ENCODE assay signal across 16 cellular contexts in the genomic region with DNA sequence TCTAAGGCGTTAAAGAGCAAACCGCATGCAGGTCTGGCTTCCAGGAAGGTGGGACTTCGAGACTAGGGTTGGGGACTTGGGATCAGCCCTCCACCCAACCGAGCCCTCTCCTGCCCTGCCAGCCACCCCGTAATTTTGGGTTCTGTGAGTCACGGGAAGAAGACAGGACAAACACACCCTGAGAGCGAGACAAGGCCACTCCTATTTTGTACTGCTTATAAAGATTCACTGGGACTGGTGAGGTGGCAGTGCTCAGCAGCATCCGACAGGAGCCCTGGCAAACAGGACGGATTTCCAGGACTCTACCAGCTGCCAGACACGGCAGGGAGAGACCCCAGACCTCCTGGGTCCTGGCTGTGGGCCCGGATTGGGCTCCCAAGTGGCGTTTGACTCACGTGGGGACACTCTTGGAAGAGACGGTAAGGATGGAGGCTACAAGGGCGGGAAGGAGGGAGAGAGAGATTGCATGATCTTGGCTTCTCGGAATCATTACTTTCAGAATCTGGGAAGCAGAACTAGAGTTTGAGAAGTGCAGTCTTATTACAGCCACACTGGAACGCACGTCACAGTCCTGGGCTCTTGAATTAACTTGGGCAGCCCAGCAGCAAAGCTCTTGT. TPM values are rescaled to one million over a fixed set of nuclear protein-coding genes. Genes with fewer than 3 reads are reported as not detected.
DNase-seq lines count a peak whose midpoint lies in the region; ATAC-seq, FAIRE-seq and TF ChIP-seq lines count a peak whose summit lies in the region.
"Had no signal": no experiment of that assay in that cellular context is flagged by ENCODE, and none has a peak within 500 bp of the region (broad histone marks: within the 10 kb centered on the region; RNA-seq: fewer than 3 reads in every experiment).

A gene (plus strand): TSS at position 245 of the 617 bp plus-strand sequence. CDS start 8,625 bp downstream, outside the sequence.

- intact Hi-C loops in adrenal gland (cut with DNase I) (no loop called here), right cardiac atrium (cut with DNase I) (no loop called here), sigmoid colon (cut with DNase I) (no loop called here)

- TF ChIP-seq CTCF in adrenal gland (IDR thresholded peaks at IDR 0.05), result no peak
- no peak for TF ChIP-seq CTCF in sigmoid colon (IDR thresholded peaks at IDR 0.05)

- H3K4me1 Mint-ChIP-seq in activated CD4-positive, alpha-beta T cell treated with anti-CD3 and anti-CD28 coated beads, Interleukin-2, amount 10 ng/mL, durations not matched to agents 7 days and 5 days, result peaks cover 18% of the 10 kb centered on the region

- peak; percentile 12 to 68 for ATAC-seq in right cardiac atrium
- no peak for ATAC-seq in HG02884 (IDR thresholded peaks at IDR 0.05; ENCODE audit: unreplicated experiment)
- ATAC-seq: CD8-positive, alpha-beta T cell; naive thymus-derived CD8-positive, alpha-beta T cell; stimulated activated effector memory CD8-positive, alpha-beta T cell treated with anti-CD3 and anti-CD28 coated beads, Interleukin-12 subunit alpha, Interleukin-12 subunit beta, amount 100 ng/mL, for 72 hours had no signal

- H3K27ac Mint-ChIP-seq in activated CD4-positive, alpha-beta T cell treated with anti-CD3 and anti-CD28 coated beads, Interleukin-2, amount 10 ng/mL, durations not matched to agents 7 days and 5 days, result no peak within 1 kb of the TSS
- H3K27ac Mint-ChIP-seq: CD8-positive, alpha-beta T cell; stimulated activated effector memory CD8-positive, alpha-beta T cell treated with anti-CD3 and anti-CD28 coated beads, Interleukin-12 subunit alpha, Interleukin-12 subunit beta, amount 100 ng/mL, for 72 hours had no signal

- POLR2A ChIA-PET in activated CD4-positive, alpha-beta T cell treated with anti-CD3 and anti-CD28 coated beads, Interleukin-2, amount 10 ng/mL, durations not matched to agents 7 days and 5 days (lab: Charles Lee), result no interaction called here

- TF ChIP-seq POLR2A in adrenal gland (IDR thresholded peaks at IDR 0.05) (no peak), sigmoid colon (IDR thresholded peaks at IDR 0.05) (no peak)

- WGBS in adrenal gland, 4 donors, result 43 to 56% (median 44%) methylated on average over 12 to 18 of the region's 18 CpGs
- 42% methylated on average over 18 of the region's 18 CpGs for WGBS in right cardiac atrium
- WGBS in sigmoid colon, 2 donors, result 36 to 65% methylated on average over 18 of the region's 18 CpGs

- H3K4me3 ChIP-seq in adrenal gland (no peak within 1 kb of the TSS), right cardiac atrium (ENCODE audit: low read length) (no peak within 1 kb of the TSS), sigmoid colon (no peak within 1 kb of the TSS)

- CTCF ChIA-PET in activated CD4-positive, alpha-beta T cell treated with anti-CD3 and anti-CD28 coated beads, Interleukin-2, amount 10 ng/mL, durations not matched to agents 7 days and 5 days (lab: Charles Lee), result interaction anchor here (0.9 kb wide), 2 partner anchors 17 kb away, joined by 3 to 5 read pairs; a partner anchor contains a TSS

- no peaks in the 10 kb centered on the region for H3K36me3 ChIP-seq in adrenal gland (replicated peaks in 1 of 2)
- no peaks in the 10 kb centered on the region for H3K36me3 ChIP-seq in sigmoid colon

- H3K9me3 ChIP-seq in adrenal gland (replicated peaks in 1 of 3) (no peaks in the 10 kb centered on the region), right cardiac atrium (ENCODE audit: control insufficient read depth, low read length) (no peaks in the 10 kb centered on the region), sigmoid colon (no peaks in the 10 kb centered on the region)

- no peak for TF ChIP-seq EP300 in sigmoid colon (IDR thresholded peaks at IDR 0.05)

- peak within 1 kb of the TSS; percentile 22 to 81 (median 48) for H3K27ac ChIP-seq in adrenal gland
- H3K27ac ChIP-seq in right cardiac atrium (ENCODE audit: low read length), result peak within 1 kb of the TSS; percentile 26
- H3K27ac ChIP-seq in sigmoid colon, result peak within 1 kb of the TSS in 3 of 4 donors; percentile 15 to 58 (median 57)

- H3K27me3 ChIP-seq in adrenal gland, result no peaks in the 10 kb centered on the region
- no peaks in the 10 kb centered on the region for H3K27me3 ChIP-seq in right cardiac atrium (ENCODE audit: control insufficient read depth, insufficient read depth)
- H3K27me3 ChIP-seq in sigmoid colon, result peaks cover 0 to 8% (median 0%) of the 10 kb centered on the region in 3 donors

- H3K4me3 Mint-ChIP-seq in activated CD4-positive, alpha-beta T cell treated with anti-CD3 and anti-CD28 coated beads, Interleukin-2, amount 10 ng/mL, durations not matched to agents 7 days and 5 days, result no peak within 1 kb of the TSS
- H3K4me3 Mint-ChIP-seq: CD8-positive, alpha-beta T cell; stimulated activated effector memory CD8-positive, alpha-beta T cell treated with anti-CD3 and anti-CD28 coated beads, Interleukin-12 subunit alpha, Interleukin-12 subunit beta, amount 100 ng/mL, for 72 hours had no signal

- no peaks in the 10 kb centered on the region for H3K36me3 Mint-ChIP-seq in activated CD4-positive, alpha-beta T cell treated with anti-CD3 and anti-CD28 coated beads, Interleukin-2, amount 10 ng/mL, durations not matched to agents 7 days and 5 days (ENCODE audit: low read depth)
- H3K36me3 Mint-ChIP-seq: CD8-positive, alpha-beta T cell; naive thymus-derived CD8-positive, alpha-beta T cell; stimulated activated effector memory CD8-positive, alpha-beta T cell treated with anti-CD3 and anti-CD28 coated beads, Interleukin-12 subunit alpha, Interleukin-12 subunit beta, amount 100 ng/mL, for 72 hours had no signal

- H3K4me1 ChIP-seq in adrenal gland (replicated peaks in 1 of 2) (no peaks in the 10 kb centered on the region), right cardiac atrium (ENCODE audit: control insufficient read depth, insufficient read depth, low read length) (no peaks in the 10 kb centered on the region), sigmoid colon (no peaks in the 10 kb centered on the region)

- no peaks in the 10 kb centered on the region for H3K9me3 Mint-ChIP-seq in activated CD4-positive, alpha-beta T cell treated with anti-CD3 and anti-CD28 coated beads, Interleukin-2, amount 10 ng/mL, durations not matched to agents 7 days and 5 days
- H3K9me3 Mint-ChIP-seq: CD8-positive, alpha-beta T cell; naive thymus-derived CD8-positive, alpha-beta T cell; stimulated activated effector memory CD8-positive, alpha-beta T cell treated with anti-CD3 and anti-CD28 coated beads, Interleukin-12 subunit alpha, Interleukin-12 subunit beta, amount 100 ng/mL, for 72 hours had no signal

- DNase-seq in EH (ENCODE audit: low read depth) (peak; percentile 46), adrenal gland (peak in 3 of 7 donors; percentile 26 to 63 (median 52)), right cardiac atrium (peak in 1 of 3 donors; percentile 52), sigmoid colon (no peak), RCC 7860 (ENCODE audit: low spot score) (no peak), A172 (ENCODE audit: low spot score) (no peak)
- DNase-seq in activated CD4-positive, alpha-beta T cell treated with anti-CD3 and anti-CD28 coated beads, Interleukin-2, amount 10 ng/mL, durations not matched to agents 7 days and 5 days, result no peak
- DNase-seq: activated CD8-positive, alpha-beta memory T cell treated with anti-CD3 and anti-CD28 coated beads, Interleukin-2, amount 50 U/mL, for 4 hours; CD8-positive, alpha-beta T cell; GDM1; naive thymus-derived CD8-positive, alpha-beta T cell; NCI-H2227 treated with DMSO at 0.1 percent for 48 hours; RPMI8226 had no signal

- no peaks in the 10 kb centered on the region for H3K27me3 Mint-ChIP-seq in activated CD4-positive, alpha-beta T cell treated with anti-CD3 and anti-CD28 coated beads, Interleukin-2, amount 10 ng/mL, durations not matched to agents 7 days and 5 days

- no peak for FAIRE-seq in RCC 7860 (lab: Jason Lieb, UNC)
- FAIRE-seq: TTC549 had no signal

RNA-seq across cellular contexts. Expression of the gene that starts here (rescaled TPM):
- total RNA-seq in adrenal gland (1 to 10 TPM in 7 of 8 donors, under 1 TPM in 1; 0.42 to 4.4 (median 2.6) TPM), right cardiac atrium (1 to 10 TPM in 3 of 4 donors, under 1 TPM in 1; 0.65 to 2.5 (median 1.4) TPM), sigmoid colon (1 to 10 TPM; 1.1 to 2.7 (median 1.6) TPM)
- polyA plus RNA-seq in adrenal gland (1 to 10 TPM in 1 of 3 donors, under 1 TPM in 2; 0.37 to 1.1 (median 0.57) TPM), right cardiac atrium (0.79 TPM), sigmoid colon (1 to 10 TPM in 1 of 3 donors, under 1 TPM in 2; 0.60 to 1.4 (median 0.69) TPM)
- under 1 TPM; 0.25 to 0.37 TPM for total RNA-seq in activated CD4-positive, alpha-beta T cell treated with anti-CD3 and anti-CD28 coated beads, Interleukin-2, amount 10 ng/mL, durations not matched to agents 7 days and 5 days
- total RNA-seq in A172 (2014; rRNA removed; shearing (Covaris generic)), result 0.55 TPM in 1 of 2 replicates, not detected in the other
- total RNA-seq: CD8-positive, alpha-beta T cell had no signal
- polyA plus RNA-seq: naive thymus-derived CD8-positive, alpha-beta T cell had no signal
